In the genomic region with DNA sequence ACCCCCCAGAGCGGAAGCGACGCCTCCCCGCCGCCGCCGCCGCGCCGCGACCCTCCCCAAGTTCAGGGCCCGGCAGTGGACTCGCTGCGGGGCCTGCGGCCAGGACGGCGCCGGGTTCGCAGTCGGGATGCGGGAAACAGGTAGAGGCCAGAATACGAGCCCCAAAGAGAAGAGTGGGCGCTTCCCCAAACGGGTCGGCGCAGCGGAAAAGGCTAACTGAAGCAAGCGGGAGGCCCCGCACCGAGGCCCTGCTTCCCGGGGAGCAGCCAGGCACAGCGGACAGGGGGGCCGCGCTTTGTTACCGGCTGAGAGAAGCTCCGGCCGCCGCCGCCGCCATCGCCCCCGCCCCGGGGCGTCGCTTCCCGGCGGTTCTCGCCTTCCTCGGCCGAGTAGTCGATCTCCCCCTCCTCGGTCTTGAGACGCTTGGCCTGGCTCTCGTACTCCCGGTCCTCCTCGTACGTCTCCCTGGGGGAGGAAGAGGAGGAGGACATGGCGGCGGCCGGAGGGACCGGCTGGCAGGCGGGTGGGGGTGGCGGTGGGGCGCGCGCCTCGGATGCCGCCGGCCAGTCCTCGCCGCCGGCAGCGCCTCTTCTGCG, we compare ENCODE assay signal across 8 cellular contexts. TPM values are rescaled to one million over a fixed set of nuclear protein-coding genes. Genes with fewer than 3 reads are reported as not detected.
DNase-seq lines count a peak whose midpoint lies in the region; ATAC-seq, FAIRE-seq and TF ChIP-seq lines count a peak whose summit lies in the region.

No MANE protein-coding gene starts in this region.

- H3K18ac ChIP-seq in mesenchymal stem cell (ENCODE audit: low read depth in 1 of 2, low read length in 2 of 2) = peak overlapping the region; percentile 49 to 92

- peak overlapping the region in 1 of 2 experiments; percentile 34 for H2BK12ac ChIP-seq in mesenchymal stem cell (ENCODE audit: low read length in 2 of 2)

- H3K4me2 ChIP-seq in A549 (peak overlapping the region; percentile 93), mesenchymal stem cell (ENCODE audit: low read length, poor library complexity, severe bottlenecking) (peak overlapping the region; percentile 69)

- H3K27ac ChIP-seq in A549 (peak overlapping the region; percentile 95 to 97), HL-60 (replicated peaks) (peak overlapping the region; percentile 93), duodenal mucosa (ENCODE audit: low read depth, low read length) (peak overlapping the region; percentile 96), mesenchymal stem cell (ENCODE audit: low read length, poor library complexity, severe bottlenecking) (peak overlapping the region; percentile 72)

- H4K8ac ChIP-seq in mesenchymal stem cell (ENCODE audit: low read length) = peak overlapping the region; percentile 87

- POLR2A ChIA-PET in A549 (lab: Yijun Ruan, JAX) = interaction anchor here (0.7 to 4.6 kb wide), 17 partner anchors 21 to 225 kb away, joined by 3 to 63 read pairs (median 4); partner anchors contain the start of genes ATL2, GALM and SRSF7

- H3K79me1 ChIP-seq in mesenchymal stem cell (replicated peaks; ENCODE audit: low read length, poor library complexity, severe bottlenecking) = no peaks in the 10 kb centered on the region

- H3K9me3 ChIP-seq in A549 (no peaks in the 10 kb centered on the region), duodenal mucosa (ENCODE audit: control insufficient read depth in 1 of 2, low read length in 2 of 2) (no peaks in the 10 kb centered on the region), mesenchymal stem cell (ENCODE audit: control insufficient read depth, low read length) (no peaks in the 10 kb centered on the region)

- H3K27me3 ChIP-seq in HL-60 (ENCODE audit: insufficient read depth, poor library complexity, severe bottlenecking) (no peaks in the 10 kb centered on the region), duodenal mucosa (ENCODE audit: control insufficient read depth in 1 of 2, insufficient read depth in 2 of 2, low read length in 2 of 2) (no peaks in the 10 kb centered on the region), mesenchymal stem cell (ENCODE audit: control insufficient read depth in 1 of 2, insufficient read depth in 1 of 2, low read length in 2 of 2) (no peaks in the 10 kb centered on the region)

- H2AFZ ChIP-seq in mesenchymal stem cell (ENCODE audit: low read depth, low read length) = no peak overlapping the region

- H3K14ac ChIP-seq in mesenchymal stem cell (ENCODE audit: low read length in 2 of 2) = peak overlapping the region; percentile 7 to 68

- no peak for TF ChIP-seq POLR2A in A549 (IDR thresholded peaks at IDR 0.05; ENCODE audit: low read length)

- no peak for TF ChIP-seq EP300 in A549 (IDR thresholded peaks at IDR 0.05)

- H3K36me3 ChIP-seq in duodenal mucosa (ENCODE audit: control insufficient read depth in 1 of 2, insufficient read depth in 2 of 2, low read length in 2 of 2) = no peaks in the 10 kb centered on the region
- H3K36me3 ChIP-seq in mesenchymal stem cell (ENCODE audit: control insufficient read depth in 1 of 2, insufficient read depth in 2 of 2, low read depth in 1 of 2, low read length in 2 of 2) = no peaks in the 10 kb centered on the region

- H3K4me1 ChIP-seq in A549 = peaks cover 40% of the 10 kb centered on the region
- peaks cover 17 to 29% of the 10 kb centered on the region in 2 donors for H3K4me1 ChIP-seq in duodenal mucosa (ENCODE audit: control insufficient read depth in 1 of 2, insufficient read depth in 2 of 2, low read length in 2 of 2)
- H3K4me1 ChIP-seq in mesenchymal stem cell (ENCODE audit: control insufficient read depth, insufficient read depth, low read depth, low read length) = peaks cover 12% of the 10 kb centered on the region

- H4K91ac ChIP-seq in mesenchymal stem cell (ENCODE audit: low read length) = peak overlapping the region; percentile 23

- peak; percentile 57 to 64 for ATAC-seq in A549
- ATAC-seq in GM19395 (IDR thresholded peaks at IDR 0.05; ENCODE audit: unreplicated experiment) = peak; percentile 20

- peak; percentile 21; the same call in 1 of the 3 replicates for TF ChIP-seq CTCF in A549 (IDR thresholded peaks at IDR 0.05)
- no peak for TF ChIP-seq CTCF in HL-60 (IDR thresholded peaks at IDR 0.05; ENCODE audit: insufficient read depth, low read length)

- H3K4ac ChIP-seq in mesenchymal stem cell (ENCODE audit: low read depth in 1 of 2, low read length in 2 of 2) = peak overlapping the region; percentile 49 to 95

- H2BK5ac ChIP-seq in mesenchymal stem cell (ENCODE audit: low read depth, low read length, poor library complexity, severe bottlenecking) = peak overlapping the region; percentile 95

- H2AK5ac ChIP-seq in mesenchymal stem cell (ENCODE audit: low read length, severe bottlenecking) = no peak overlapping the region

- H3K23ac ChIP-seq in mesenchymal stem cell (ENCODE audit: low read length in 2 of 2) = peak overlapping the region in 1 of 2 experiments; percentile 37

- CTCF ChIA-PET in A549 (lab: Yijun Ruan, JAX) = interaction anchor here (0.6 to 11.8 kb wide), 27 partner anchors 11 to 287 kb away, joined by 3 to 152 read pairs (median 6); partner anchors contain the start of gene GALM

- peak overlapping the region; percentile 82 to 92 for H3K9ac ChIP-seq in duodenal mucosa (ENCODE audit: low read depth in 1 of 2, low read length in 2 of 2)
- H3K9ac ChIP-seq in mesenchymal stem cell (ENCODE audit: low read length) = peak overlapping the region; percentile 86

- no peak for TF ChIP-seq RAD21 in A549 (conservative IDR thresholded peaks at IDR 0.05 in 1 of 2, IDR thresholded peaks at IDR 0.05 in 1 of 2)

- peak overlapping the region; percentile 77 for H2BK15ac ChIP-seq in mesenchymal stem cell (ENCODE audit: low read depth, poor library complexity, severe bottlenecking)

- peak; percentile 33 to 35 for DNase-seq in A549 (ENCODE audit: low read depth in 1 of 2, low spot score in 1 of 2)
- DNase-seq in HL-60 (ENCODE audit: low read depth in 1 of 2, low spot score in 1 of 2) = peak in 1 of 2 experiments; percentile 42
- DNase-seq in activated CD4-positive, alpha-beta T cell treated with anti-CD3 and anti-CD28 coated beads, Interleukin-2, amount 50 U/mL, for 1 hour = peak; percentile 33
- DNase-seq in mesenchymal stem cell = no peak
- DNase-seq in stimulated activated naive CD4-positive, alpha-beta T cell treated with Interleukin-2 at 50 U/mL for 16 hours (lab: John Stamatoyannopoulos, UW) = peak; percentile 58
- no peak for DNase-seq in RKO (ENCODE audit: low spot score)

- peak overlapping the region; percentile 86 for H2BK120ac ChIP-seq in mesenchymal stem cell (ENCODE audit: low read depth, low read length)

- under 1% methylated on average over 57 of the region's 74 CpGs for WGBS in A549 (ENCODE audit: missing lambda C conversion rate)
- WGBS in mesenchymal stem cell = under 1% methylated on average over 48 of the region's 74 CpGs

- H3K4me3 ChIP-seq in A549 = peak overlapping the region; percentile 91
- peak overlapping the region; percentile 66 for H3K4me3 ChIP-seq in HL-60 (replicated peaks; ENCODE audit: insufficient read depth, low read length)
- H3K4me3 ChIP-seq in duodenal mucosa (ENCODE audit: low read depth in 1 of 2, low read length in 2 of 2) = peak overlapping the region; percentile 81
- H3K4me3 ChIP-seq in mesenchymal stem cell (ENCODE audit: insufficient read depth in 1 of 2, low read depth in 1 of 2, low read length in 2 of 2) = peak overlapping the region; percentile 79 to 82

- no peak for FAIRE-seq in A549 (lab: Jason Lieb, UNC)

TF ChIP-seq in A549, 52 proteins besides CTCF, POLR2A, EP300 and RAD21 (continues in another document):
- TF ChIP-seq HES2 (IDR thresholded peaks at IDR 0.05) = no peak
- peak; percentile 94; the same call in 1 of the 2 replicates for TF ChIP-seq PHF8 (IDR thresholded peaks at IDR 0.05; ENCODE audit: borderline replicate concordance, low read depth)
- TF ChIP-seq CHD2 (IDR thresholded peaks at IDR 0.05; ENCODE audit: low read length, partially characterized antibody) = no peak
- TF ChIP-seq TP53 (CRISPR knock-in tag; IDR thresholded peaks at IDR 0.05) = peak; percentile 62; the same call in 1 of the 2 replicates
- no peak for TF ChIP-seq MAX (IDR thresholded peaks at IDR 0.05)
- TF ChIP-seq, protein P1, sequence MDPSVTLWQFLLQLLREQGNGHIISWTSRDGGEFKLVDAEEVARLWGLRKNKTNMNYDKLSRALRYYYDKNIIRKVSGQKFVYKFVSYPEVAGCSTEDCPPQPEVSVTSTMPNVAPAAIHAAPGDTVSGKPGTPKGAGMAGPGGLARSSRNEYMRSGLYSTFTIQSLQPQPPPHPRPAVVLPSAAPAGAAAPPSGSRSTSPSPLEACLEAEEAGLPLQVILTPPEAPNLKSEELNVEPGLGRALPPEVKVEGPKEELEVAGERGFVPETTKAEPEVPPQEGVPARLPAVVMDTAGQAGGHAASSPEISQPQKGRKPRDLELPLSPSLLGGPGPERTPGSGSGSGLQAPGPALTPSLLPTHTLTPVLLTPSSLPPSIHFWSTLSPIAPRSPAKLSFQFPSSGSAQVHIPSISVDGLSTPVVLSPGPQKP (IDR thresholded peaks at IDR 0.05; ENCODE audit: low read depth, low read length) = no peak
- no peak for TF ChIP-seq CHD4 (IDR thresholded peaks at IDR 0.05; ENCODE audit: borderline replicate concordance)
- no peak for TF ChIP-seq NPAS2 (CRISPR knock-in tag; IDR thresholded peaks at IDR 0.05; ENCODE audit: borderline replicate concordance)
- no peak for TF ChIP-seq ZNF302 (CRISPR knock-in tag; IDR thresholded peaks at IDR 0.05)
- TF ChIP-seq POLR2AphosphoS2 (conservative IDR thresholded peaks at IDR 0.05; ENCODE audit: low read length) = no peak
- TF ChIP-seq CBX8 (IDR thresholded peaks at IDR 0.05) = no peak
- no peak for TF ChIP-seq ZFP36 (IDR thresholded peaks at IDR 0.05; ENCODE audit: borderline replicate concordance, partially characterized antibody)
- TF ChIP-seq SMC3 (IDR thresholded peaks at IDR 0.05) = no peak

RNA-seq across cellular contexts. Expression of gene HNRNPLL, which starts 0.5 kb away (rescaled TPM):
- polyA plus RNA-seq in A549 (2011; rRNA removed) = 67.5 and 73.8 TPM in 2 replicates
- polyA plus RNA-seq in A549 (2012; cell fraction: cytosol; rRNA removed) = 17.6 and 19.7 TPM in 2 replicates
- 12.3 and 14.5 TPM in 2 replicates for polyA plus RNA-seq in A549 (2012; cell fraction: nucleus; rRNA removed)
- 36.5 to 39.3 TPM (median 39.0 TPM) in 3 replicates for polyA plus RNA-seq in A549 (2017; fragmentation: RNase III; extraction: RNeasy Plus Mini Kit Qiagen cat#74134 plus additional on column Dnase treatment)
- 21.4 and 24.9 TPM in 2 replicates for polyA minus RNA-seq in A549 (2011; rRNA and poly(A)+ RNA removed)
- 23.5 TPM for polyA plus RNA-seq in mesenchymal stem cell (2013, experiment 1 of 2)
- 24.4 TPM for polyA plus RNA-seq in mesenchymal stem cell (2013, experiment 2 of 2)

Comparison
In these comparisons a context has a peak if more than half of its experiments do, and no peak if none do; other contexts are left out.
1. DNase-seq: peak in A549 (2 of 2), activated CD4-positive, alpha-beta T cell treated with anti-CD3 and anti-CD28 coated beads, Interleukin-2, amount 50 U/mL, for 1 hour (single experiment) and stimulated activated naive CD4-positive, alpha-beta T cell treated with Interleukin-2 at 50 U/mL for 16 hours (single experiment); none in mesenchymal stem cell (single experiment) and RKO (single experiment).
2. Peak in every context shown above with its lines, with median percentiles within 50 percentile points of each other: H3K27ac ChIP-seq and H3K4me3 ChIP-seq.